8 cellular contexts compared by ENCODE assay signal in the genomic region with DNA sequence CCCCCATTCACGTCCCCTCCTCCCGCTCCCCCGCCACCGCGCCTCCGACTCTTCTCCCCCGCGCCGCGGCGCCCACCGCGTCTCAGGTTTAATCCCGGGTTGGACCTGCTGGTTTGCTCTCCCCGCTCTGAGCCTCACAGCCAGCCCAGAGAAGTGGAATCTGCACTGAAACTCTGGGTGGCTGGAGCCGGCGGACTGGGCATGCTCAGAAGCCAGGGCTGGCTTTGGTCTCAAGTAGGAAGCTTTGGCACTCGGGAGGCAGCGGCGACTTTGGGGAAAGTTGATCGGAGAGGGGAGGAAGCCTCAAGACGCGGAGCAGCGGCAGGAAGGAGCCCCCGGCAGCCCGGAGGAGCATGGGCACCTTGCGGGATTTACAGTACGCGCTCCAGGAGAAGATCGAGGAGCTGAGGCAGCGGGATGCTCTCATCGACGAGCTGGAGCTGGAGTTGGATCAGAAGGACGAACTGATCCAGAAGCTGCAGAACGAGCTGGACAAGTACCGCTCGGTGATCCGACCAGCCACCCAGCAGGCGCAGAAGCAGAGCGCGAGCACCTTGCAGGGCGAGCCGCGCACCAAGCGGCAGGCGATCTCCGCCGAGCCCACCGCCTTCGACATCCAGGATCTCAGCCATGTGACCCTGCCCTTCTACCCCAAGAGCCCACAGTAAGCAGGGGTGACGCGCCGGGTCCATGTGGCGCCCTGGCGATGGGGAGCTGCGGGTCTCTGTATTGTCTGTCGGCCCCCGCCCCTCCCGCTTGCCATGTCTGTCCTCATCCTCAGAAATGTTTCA. TPM values are rescaled to one million over a fixed set of nuclear protein-coding genes. Genes with fewer than 3 reads are reported as not detected.
DNase-seq lines count a peak whose midpoint lies in the region; TF ChIP-seq lines count a peak whose summit lies in the region.

A gene (plus strand): TSS at position 250 of the 791 bp plus-strand sequence.

- H3K27me3 Mint-ChIP-seq in activated CD4-positive, alpha-beta memory T cell treated with anti-CD3 and anti-CD28 coated beads, Interleukin-2, amount 10 ng/mL, durations not matched to agents 7 days and 5 days: peaks cover 44% of the 10 kb centered on the region
- peaks cover 35% of the 10 kb centered on the region for H3K27me3 Mint-ChIP-seq in type B pancreatic cell

- POLR2A ChIA-PET in activated CD4-positive, alpha-beta memory T cell treated with anti-CD3 and anti-CD28 coated beads, Interleukin-2, amount 10 ng/mL, durations not matched to agents 7 days and 5 days (lab: Charles Lee): no interaction called here

- no peaks in the 10 kb centered on the region for H3K9me3 Mint-ChIP-seq in activated CD4-positive, alpha-beta memory T cell treated with anti-CD3 and anti-CD28 coated beads, Interleukin-2, amount 10 ng/mL, durations not matched to agents 7 days and 5 days
- no peaks in the 10 kb centered on the region for H3K9me3 Mint-ChIP-seq in type B pancreatic cell

- H3K27me3 ChIP-seq in HUES6 (ENCODE audit: control insufficient read depth, insufficient read depth, low read length): peaks cover 36% of the 10 kb centered on the region
- H3K27me3 ChIP-seq in mucosa of stomach (ENCODE audit: control insufficient read depth, insufficient read depth, low read length): peaks cover 24% of the 10 kb centered on the region

- H3K27ac Mint-ChIP-seq in activated CD4-positive, alpha-beta memory T cell treated with anti-CD3 and anti-CD28 coated beads, Interleukin-2, amount 10 ng/mL, durations not matched to agents 7 days and 5 days: no peak within 1 kb of the TSS
- H3K27ac Mint-ChIP-seq in type B pancreatic cell: peak within 1 kb of the TSS; percentile 90

- peaks cover 21% of the 10 kb centered on the region for H3K4me1 ChIP-seq in HUES6 (ENCODE audit: control insufficient read depth, insufficient read depth, low read length)
- no peaks in the 10 kb centered on the region for H3K4me1 ChIP-seq in mucosa of stomach (ENCODE audit: control insufficient read depth, insufficient read depth, low read length)

- CTCF ChIA-PET in activated CD4-positive, alpha-beta memory T cell treated with anti-CD3 and anti-CD28 coated beads, Interleukin-2, amount 10 ng/mL, durations not matched to agents 7 days and 5 days (lab: Charles Lee): no interaction called here

- H3K9ac ChIP-seq in HUES6 (ENCODE audit: low read length): peak within 1 kb of the TSS; percentile 72
- H3K9ac ChIP-seq in mucosa of stomach (ENCODE audit: low read length): peak within 1 kb of the TSS; percentile 32

- H3K27ac ChIP-seq in HUES6 (ENCODE audit: low read depth, low read length): no peak within 1 kb of the TSS; the same call in 1 of the 2 replicates

- H3K36me3 Mint-ChIP-seq in activated CD4-positive, alpha-beta memory T cell treated with anti-CD3 and anti-CD28 coated beads, Interleukin-2, amount 10 ng/mL, durations not matched to agents 7 days and 5 days (ENCODE audit: low read depth): no peaks in the 10 kb centered on the region
- no peaks in the 10 kb centered on the region for H3K36me3 Mint-ChIP-seq in type B pancreatic cell

- peak within 1 kb of the TSS; percentile 65 for H3K4me3 Mint-ChIP-seq in activated CD4-positive, alpha-beta memory T cell treated with anti-CD3 and anti-CD28 coated beads, Interleukin-2, amount 10 ng/mL, durations not matched to agents 7 days and 5 days
- H3K4me3 Mint-ChIP-seq in type B pancreatic cell: peak within 1 kb of the TSS; percentile 99

- H3K4me3 ChIP-seq in HUES6 (ENCODE audit: low read depth, low read length) (peak within 1 kb of the TSS; percentile 89), fibroblast of the aortic adventitia (ENCODE audit: low read depth, low read length) (peak within 1 kb of the TSS; percentile 84), mucosa of stomach (ENCODE audit: low read length) (peak within 1 kb of the TSS; percentile 34)

- no peaks in the 10 kb centered on the region for H3K36me3 ChIP-seq in HUES6 (ENCODE audit: control insufficient read depth, insufficient read depth, low read length)
- no peaks in the 10 kb centered on the region for H3K36me3 ChIP-seq in mucosa of stomach (ENCODE audit: control insufficient read depth, insufficient read depth, low read length)

- H3K9me3 ChIP-seq in HUES6 (ENCODE audit: control insufficient read depth, insufficient read depth, low read depth, low read length) (no peaks in the 10 kb centered on the region), mucosa of stomach (ENCODE audit: control insufficient read depth, low read length) (no peaks in the 10 kb centered on the region)

- TF ChIP-seq CTCF in fibroblast of the aortic adventitia (IDR thresholded peaks at IDR 0.05; ENCODE audit: insufficient read depth, low read length): no peak
- peak; percentile 13 for TF ChIP-seq CTCF in type B pancreatic cell (conservative IDR thresholded peaks at IDR 0.05)

- DNase-seq in DMS53 treated with DMSO at 0.1 percent for 48 hours (lab: John Stamatoyannopoulos, UW; ENCODE audit: unreplicated experiment) (peak; percentile 58), fibroblast of the aortic adventitia (ENCODE audit: low read depth) (peak; percentile 82), type B pancreatic cell (ENCODE audit: extremely low spot score, unreplicated experiment) (peak; percentile 79), COR-L47 (lab: John Stamatoyannopoulos, UW) (no peak)
- no peak for DNase-seq in activated CD4-positive, alpha-beta memory T cell treated with anti-CD3 and anti-CD28 coated beads, Interleukin-2, amount 10 ng/mL, durations not matched to agents 7 days and 5 days
- DNase-seq in NK-92 treated with Interleukin-12 subunit alpha and Interleukin-12 subunit beta, amount 100 ng/mL, for 24 hours (lab: John Stamatoyannopoulos, UW): no peak

- H3K4me1 Mint-ChIP-seq in activated CD4-positive, alpha-beta memory T cell treated with anti-CD3 and anti-CD28 coated beads, Interleukin-2, amount 10 ng/mL, durations not matched to agents 7 days and 5 days: peaks cover 11% of the 10 kb centered on the region
- H3K4me1 Mint-ChIP-seq in type B pancreatic cell (ENCODE audit: unreplicated experiment): peaks cover 17% of the 10 kb centered on the region

RNA-seq across cellular contexts. Expression of the gene that starts here (rescaled TPM):
- total RNA-seq in activated CD4-positive, alpha-beta memory T cell treated with anti-CD3 and anti-CD28 coated beads, Interleukin-2, amount 10 ng/mL, durations not matched to agents 7 days and 5 days: not detected
- total RNA-seq in fibroblast of the aortic adventitia (ENCODE audit: low replicate concordance) (45.6 and 60.2 TPM in 2 replicates), type B pancreatic cell (ENCODE audit: low replicate concordance) (7.4 and 12.3 TPM in 2 replicates)

Comparison
In these comparisons a context has a peak if more than half of its experiments do, and no peak if none do; other contexts are left out.
1. DNase-seq: peak in DMS53 treated with DMSO at 0.1 percent for 48 hours (single experiment), fibroblast of the aortic adventitia (single experiment) and type B pancreatic cell (single experiment); none in activated CD4-positive, alpha-beta memory T cell treated with anti-CD3 and anti-CD28 coated beads, Interleukin-2, amount 10 ng/mL, durations not matched to agents 7 days and 5 days (single experiment), COR-L47 (single experiment) and NK-92 treated with Interleukin-12 subunit alpha and Interleukin-12 subunit beta, amount 100 ng/mL, for 24 hours (single experiment).
2. H3K4me3 ChIP-seq: peak in every context shown above with its lines; median percentile 89 in HUES6; 84 in fibroblast of the aortic adventitia; 34 in mucosa of stomach.